Comparison of ENCODE assay signal across 17 cellular contexts in genomic region chr19:6059396-6059947, GRCh38. TPM values are rescaled to one million over a fixed set of nuclear protein-coding genes. Genes with fewer than 3 reads are reported as not detected.
DNase-seq lines count a peak whose midpoint lies in the region; ATAC-seq and TF ChIP-seq lines count a peak whose summit lies in the region.
"Had no signal": no experiment of that assay in that cellular context is flagged by ENCODE, and none has a peak within 500 bp of the region (broad histone marks: within the 10 kb centered on the region; RNA-seq: fewer than 3 reads in every experiment).

No MANE protein-coding gene starts in this region.

- no peak for TF ChIP-seq POLR2A in transverse colon (IDR thresholded peaks at IDR 0.05)

- 78 to 83% methylated on average over 3 to 6 of the region's 6 CpGs for WGBS in transverse colon (ENCODE audit: low coverage in 1 of 2), 2 donors

- no peaks in the 10 kb centered on the region for H3K36me3 Mint-ChIP-seq in activated T-cell treated with anti-CD3 and anti-CD28 coated beads, Interleukin-2, amount 50 U/mL, for 72 hours (ENCODE audit: insufficient read depth in 2 of 2)
- no peaks in the 10 kb centered on the region for H3K36me3 Mint-ChIP-seq in activated naive CD4-positive, alpha-beta T cell treated with anti-CD3 and anti-CD28 coated beads, Interleukin-2, amount 50 U/mL, for 72 hours

- in situ Hi-C loops in transverse colon (cut with MboI; ENCODE audit: low pct_ligation_motif_present in 1 of 4, low pct_unique_long_range_greater_than_20kb in 1 of 4, low sequenced_read_pairs in 3 of 4) = loop anchor here in 1 of 4 donors (10.0 kb wide), 1 partner anchor 65 kb away; no protein-coding TSS in a partner anchor

- H3K4me3 ChIP-seq in muscle layer of duodenum (ENCODE audit: low read depth in 1 of 2, low read length in 2 of 2) (no peak overlapping the region), transverse colon (no peak overlapping the region)

- H3K4me1 ChIP-seq in muscle layer of duodenum (ENCODE audit: control insufficient read depth in 1 of 2, insufficient read depth in 2 of 2, low read length in 2 of 2) (peaks cover 53 to 68% of the 10 kb centered on the region in 2 donors), transverse colon (peaks cover 62 to 88% (median 73%) of the 10 kb centered on the region in 4 donors)

- no peak for TF ChIP-seq EP300 in transverse colon (IDR thresholded peaks at IDR 0.05; ENCODE audit: low read depth)

- H3K27ac ChIP-seq in caudate nucleus (ENCODE audit: low read depth, low read length) (peak overlapping the region; percentile 3), muscle layer of duodenum (ENCODE audit: low read length) (peak overlapping the region; percentile 98), transverse colon (peak overlapping the region; percentile 90 to 95 (median 92))

- no peak overlapping the region for H3K27ac Mint-ChIP-seq in activated T-cell treated with anti-CD3 and anti-CD28 coated beads, Interleukin-2, amount 50 U/mL, for 72 hours
- no peak overlapping the region for H3K27ac Mint-ChIP-seq in activated naive CD4-positive, alpha-beta T cell treated with anti-CD3 and anti-CD28 coated beads, Interleukin-2, amount 50 U/mL, for 72 hours
- H3K27ac Mint-ChIP-seq: CD4-positive, alpha-beta T cell; endodermal cell; nephron progenitor cell; T-helper 2 cell treated with Interferon-gamma antibody and Interleukin-4, amounts not matched to agents 5 μg/mL and 100 μg/mL, for 36 hours had no signal

- TF ChIP-seq CTCF in transverse colon (IDR thresholded peaks at IDR 0.05) = no peak

- intact Hi-C loops in transverse colon (cut with DNase I; ENCODE audit: low total_unique reads) = loop anchor here (2.0 kb wide), 1 partner anchor 49 kb away; no protein-coding TSS in a partner anchor

- H3K9me3 ChIP-seq in muscle layer of duodenum (ENCODE audit: control insufficient read depth in 1 of 2, low read length in 2 of 2) (no peaks in the 10 kb centered on the region), transverse colon (no peaks in the 10 kb centered on the region)

- no peaks in the 10 kb centered on the region for H3K27me3 Mint-ChIP-seq in activated T-cell treated with anti-CD3 and anti-CD28 coated beads, Interleukin-2, amount 50 U/mL, for 72 hours (ENCODE audit: low read depth)

- peaks cover 61% of the 10 kb centered on the region for H3K4me1 Mint-ChIP-seq in activated T-cell treated with anti-CD3 and anti-CD28 coated beads, Interleukin-2, amount 50 U/mL, for 72 hours (ENCODE audit: low read depth)

- no peaks in the 10 kb centered on the region for H3K9me3 Mint-ChIP-seq in activated T-cell treated with anti-CD3 and anti-CD28 coated beads, Interleukin-2, amount 50 U/mL, for 72 hours
- no peaks in the 10 kb centered on the region for H3K9me3 Mint-ChIP-seq in activated naive CD4-positive, alpha-beta T cell treated with anti-CD3 and anti-CD28 coated beads, Interleukin-2, amount 50 U/mL, for 72 hours
- H3K9me3 Mint-ChIP-seq: CD4-positive, alpha-beta T cell; T-helper 2 cell treated with Interferon-gamma antibody and Interleukin-4, amounts not matched to agents 5 μg/mL and 100 μg/mL, for 36 hours had no signal

- H3K36me3 ChIP-seq in muscle layer of duodenum (ENCODE audit: control insufficient read depth in 1 of 2, insufficient read depth in 2 of 2, low read length in 2 of 2) (no peaks in the 10 kb centered on the region), transverse colon (no peaks in the 10 kb centered on the region)

- peak overlapping the region; percentile 77 to 78 for H3K4me3 Mint-ChIP-seq in activated T-cell treated with anti-CD3 and anti-CD28 coated beads, Interleukin-2, amount 50 U/mL, for 72 hours
- H3K4me3 Mint-ChIP-seq: CD4-positive, alpha-beta T cell; endodermal cell; nephron progenitor cell had no signal

- ATAC-seq in activated T-cell treated with anti-CD3 and anti-CD28 coated beads, Interleukin-2, amount 50 U/mL, for 72 hours (replicated peaks in 1 of 2) = no peak
- ATAC-seq in HG02798 (IDR thresholded peaks at IDR 0.05; ENCODE audit: poor library complexity, unreplicated experiment) (no peak), HG03520 (IDR thresholded peaks at IDR 0.05; ENCODE audit: unreplicated experiment) (no peak)
- ATAC-seq in activated naive CD4-positive, alpha-beta T cell treated with anti-CD3 and anti-CD28 coated beads, Interleukin-2, amount 50 U/mL, for 72 hours = no peak

- H3K27me3 ChIP-seq in muscle layer of duodenum (ENCODE audit: low read depth, low read length) = no peaks in the 10 kb centered on the region
- H3K27me3 ChIP-seq in transverse colon = no peaks in the 10 kb centered on the region

- DNase-seq in activated T-cell treated with anti-CD3 and anti-CD28 coated beads, Interleukin-2, amount 50 U/mL, for 72 hours = no peak
- no peak for DNase-seq in activated T-cell treated with anti-CD3 and anti-CD28 coated beads for 4 hours
- DNase-seq in caudate nucleus (lab: John Stamatoyannopoulos, UW) = no peak
- DNase-seq in transverse colon = no peak
- no peak for DNase-seq in activated naive CD4-positive, alpha-beta T cell treated with anti-CD3 and anti-CD28 coated beads, Interleukin-2, amount 50 U/mL, for 72 hours (ENCODE audit: low spot score in 2 of 2)
- DNase-seq: CD4-positive, alpha-beta T cell; central memory CD4-positive, alpha-beta T cell; DND-41; endodermal cell; foreskin melanocyte; NCI-H1694 treated with DMSO at 0.1 percent for 48 hours; nephron progenitor cell; SHP77 treated with DMSO at 0.1 percent for 48 hours had no signal

RNA-seq across cellular contexts. Expression of gene RFX2, which starts 50.8 kb away (rescaled TPM):
- total RNA-seq in activated T-cell treated with anti-CD3 and anti-CD28 coated beads, Interleukin-2, amount 50 U/mL, for 72 hours = 10 to 100 TPM in 1 of 2 donors, 1 to 10 TPM in 1; 8.7 to 11.6 TPM
- total RNA-seq in transverse colon = 10 to 100 TPM in 2 of 4 donors, 1 to 10 TPM in 2; 6.1 to 57.5 (median 11.8) TPM
- 10 to 100 TPM; 11.2 to 13.8 TPM for total RNA-seq in activated naive CD4-positive, alpha-beta T cell treated with anti-CD3 and anti-CD28 coated beads, Interleukin-2, amount 50 U/mL, for 72 hours

Comparison
In these comparisons a context has a peak if more than half of its experiments do, and no peak if none do; other contexts are left out.
1. H3K27ac ChIP-seq: peak in every context shown above with its lines; median percentile 98 in muscle layer of duodenum; 92 in transverse colon; 3 in caudate nucleus.